In the genomic region with DNA sequence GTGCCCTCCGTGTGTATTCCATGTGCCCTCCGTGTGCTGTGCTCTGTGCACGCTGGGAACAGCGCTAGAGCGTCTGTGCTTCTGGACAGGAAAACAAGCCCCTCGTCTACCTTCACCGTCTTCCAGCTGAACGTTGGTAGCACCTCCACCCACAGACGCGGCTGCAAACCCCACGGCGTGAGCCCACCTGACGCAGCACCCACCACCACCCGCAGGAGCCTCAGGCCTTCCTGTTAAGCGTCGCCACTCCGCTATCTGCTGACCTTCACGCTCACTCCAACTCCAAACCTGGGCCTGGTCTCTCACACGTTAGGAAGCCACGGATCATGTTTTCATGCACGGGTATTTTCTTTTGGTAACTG, we compare ENCODE assay signal across 17 cellular contexts. TPM values are rescaled to one million over a fixed set of nuclear protein-coding genes. Genes with fewer than 3 reads are reported as not detected.
DNase-seq lines count a peak whose midpoint lies in the region; ATAC-seq and TF ChIP-seq lines count a peak whose summit lies in the region.
"Had no signal": no experiment of that assay in that cellular context is flagged by ENCODE, and none has a peak within 500 bp of the region (broad histone marks: within the 10 kb centered on the region; RNA-seq: fewer than 3 reads in every experiment).

No MANE protein-coding gene starts in this region.

- no peaks in the 10 kb centered on the region for H3K27me3 Mint-ChIP-seq in endodermal cell (ENCODE audit: insufficient read depth)

- no peaks in the 10 kb centered on the region for H3K36me3 Mint-ChIP-seq in endodermal cell (ENCODE audit: low read depth)
- H3K36me3 Mint-ChIP-seq: CD4-positive, alpha-beta memory T cell had no signal

- H3K4me2 ChIP-seq in BLaER1 (peak overlapping the region; percentile 97), neuronal stem cell (ENCODE audit: insufficient read depth, low read length, poor library complexity, severe bottlenecking) (no peak overlapping the region)

- H3K9me3 ChIP-seq in BLaER1 (no peaks in the 10 kb centered on the region), WERI-Rb-1 (ENCODE audit: severe bottlenecking) (peaks cover 3% of the 10 kb centered on the region), endodermal cell (ENCODE audit: control insufficient read depth, low read length) (no peaks in the 10 kb centered on the region), neuronal stem cell (replicated peaks in 1 of 2; ENCODE audit: control insufficient read depth in 2 of 2, insufficient read depth in 1 of 2, low read depth in 1 of 2, low read length in 2 of 2) (peaks cover 0 to 2% of the 10 kb centered on the region in 2 donors)

- peak overlapping the region; percentile 21 for H2BK15ac ChIP-seq in neuronal stem cell (ENCODE audit: low read length)

- H3K27ac Mint-ChIP-seq in endodermal cell: peak overlapping the region; percentile 68
- H3K27ac Mint-ChIP-seq: B cell; CD4-positive, alpha-beta memory T cell had no signal

- no peak for ATAC-seq in HG03097 (IDR thresholded peaks at IDR 0.05; ENCODE audit: low FRiP score, unreplicated experiment)
- ATAC-seq: HCT116 had no signal

- H3K23ac ChIP-seq in neuronal stem cell (ENCODE audit: low read depth, low read length, poor library complexity): peak overlapping the region; percentile 95

- no peaks in the 10 kb centered on the region for H3K9me3 Mint-ChIP-seq in endodermal cell

- H3K27ac ChIP-seq in BLaER1: no peak overlapping the region
- peak overlapping the region; percentile 87 for H3K27ac ChIP-seq in WERI-Rb-1
- no peak overlapping the region for H3K27ac ChIP-seq in endodermal cell (ENCODE audit: low read depth, low read length)
- no peak overlapping the region for H3K27ac ChIP-seq in neuronal stem cell (replicated peaks; ENCODE audit: low read length)
- H3K27ac ChIP-seq: 22Rv1 had no signal

- H3K4me1 Mint-ChIP-seq in endodermal cell: no peaks in the 10 kb centered on the region
- H3K4me1 Mint-ChIP-seq: B cell; CD4-positive, alpha-beta memory T cell had no signal

- peaks cover 91% of the 10 kb centered on the region for H3K4me1 ChIP-seq in BLaER1
- no peaks in the 10 kb centered on the region for H3K4me1 ChIP-seq in endodermal cell (ENCODE audit: control insufficient read depth, insufficient read depth, low read length)
- peaks cover 0 to 4% of the 10 kb centered on the region in 2 donors for H3K4me1 ChIP-seq in neuronal stem cell (ENCODE audit: control insufficient read depth in 2 of 2, insufficient read depth in 1 of 2, low read depth in 1 of 2, low read length in 2 of 2)

- H3K18ac ChIP-seq in neuronal stem cell (ENCODE audit: low read length): peak overlapping the region; percentile 88

- H3K27me3 ChIP-seq in BLaER1: peaks cover 49% of the 10 kb centered on the region
- H3K27me3 ChIP-seq in WERI-Rb-1 (ENCODE audit: insufficient read depth, low read depth, severe bottlenecking): no peaks in the 10 kb centered on the region
- H3K27me3 ChIP-seq in endodermal cell (ENCODE audit: control insufficient read depth, insufficient read depth, low read length, poor library complexity, severe bottlenecking): no peaks in the 10 kb centered on the region
- H3K27me3 ChIP-seq in neuronal stem cell (ENCODE audit: control insufficient read depth in 3 of 3, insufficient read depth in 3 of 3, low read depth in 1 of 3, low read length in 3 of 3): peaks cover 0 to 80% (median 0%) of the 10 kb centered on the region in 3 experiments

- no peak overlapping the region for H4K8ac ChIP-seq in neuronal stem cell (ENCODE audit: low read depth, low read length)

- H3K4me3 ChIP-seq in BLaER1: no peak overlapping the region
- H3K4me3 ChIP-seq in WERI-Rb-1 (ENCODE audit: low read depth, low read length): no peak overlapping the region
- no peak overlapping the region for H3K4me3 ChIP-seq in endodermal cell (ENCODE audit: low read length)
- peak overlapping the region in 1 of 2 donors; percentile 71 for H3K4me3 ChIP-seq in neuronal stem cell (ENCODE audit: low read length in 2 of 2)

- no peak overlapping the region for H4K91ac ChIP-seq in neuronal stem cell (ENCODE audit: low read depth, low read length, poor library complexity)

- peak overlapping the region; percentile 97 for H3K14ac ChIP-seq in neuronal stem cell (ENCODE audit: low read length)

- H3K9ac ChIP-seq in BLaER1 (no peak overlapping the region), endodermal cell (ENCODE audit: extremely low read depth, low read length, poor library complexity, severe bottlenecking) (no peak overlapping the region), neuronal stem cell (ENCODE audit: low read depth, low read length, poor library complexity) (peak overlapping the region; percentile 30)

- H2AK5ac ChIP-seq in neuronal stem cell (ENCODE audit: low read depth, low read length): no peak overlapping the region

- H2BK12ac ChIP-seq in neuronal stem cell (ENCODE audit: low read length): peak overlapping the region; percentile 92

- H3K79me1 ChIP-seq in neuronal stem cell (ENCODE audit: low read depth, low read length): no peaks in the 10 kb centered on the region

- no peak overlapping the region for H2BK120ac ChIP-seq in neuronal stem cell (ENCODE audit: low read depth, low read length)

- no peak overlapping the region for H2AFZ ChIP-seq in neuronal stem cell (ENCODE audit: low read length)

- peaks cover 6% of the 10 kb centered on the region; the same call in 1 of the 2 replicates for H4K20me1 ChIP-seq in BLaER1

- no peak overlapping the region for H3K4me3 Mint-ChIP-seq in endodermal cell
- H3K4me3 Mint-ChIP-seq: B cell; CD4-positive, alpha-beta memory T cell had no signal

- no peak for DNase-seq in WERI-Rb-1
- no peak for DNase-seq in endodermal cell
- no peak for DNase-seq in neuronal stem cell (ENCODE audit: low spot score)
- no peak for DNase-seq in activated T-cell treated with anti-CD3 and anti-CD28 coated beads for 4 hours
- DNase-seq in NCI-H69 (lab: John Stamatoyannopoulos, UW): no peak
- DNase-seq in OCI-M2 (lab: John Stamatoyannopoulos, UW; ENCODE audit: unreplicated experiment): no peak
- DNase-seq: C1 segment of cervical spinal cord; Calu3; CD4-positive, alpha-beta memory T cell; DMS153; DND-41; GOT3 had no signal

- no peak overlapping the region for H2BK5ac ChIP-seq in neuronal stem cell (ENCODE audit: low read length)

- no peak overlapping the region for H3K4ac ChIP-seq in neuronal stem cell (ENCODE audit: low read length)

- WGBS in endodermal cell (ENCODE audit: insufficient coverage in 1 of 2, insufficient read length in 1 of 2), 2 experiments: 96% methylated on average over 18 to 21 of the region's 21 CpGs
- WGBS in neuronal stem cell (ENCODE audit: extremely low coverage in 2 of 2, insufficient read length in 2 of 2, insufficient replicate concordance in 1 of 2), 2 donors: no CpG with 5 or more reads among the region's 21 CpGs

- H3K36me3 ChIP-seq in BLaER1 (no peaks in the 10 kb centered on the region), WERI-Rb-1 (peaks cover 11% of the 10 kb centered on the region), endodermal cell (ENCODE audit: control insufficient read depth, insufficient read depth, low read length) (no peaks in the 10 kb centered on the region), neuronal stem cell (replicated peaks in 1 of 2; ENCODE audit: control insufficient read depth in 2 of 2, insufficient read depth in 2 of 2, low read length in 2 of 2) (peaks cover 0 to 1% of the 10 kb centered on the region in 2 donors)

- TF ChIP-seq CTCF in WERI-Rb-1 (IDR thresholded peaks at IDR 0.05; ENCODE audit: low read depth, low read length) (no peak), endodermal cell (conservative IDR thresholded peaks at IDR 0.05) (no peak)

RNA-seq across cellular contexts. Expression of gene ENGASE, which starts 56.6 kb away (rescaled TPM):
- total RNA-seq in endodermal cell: 10 to 100 TPM; 40.8 to 42.0 TPM
- polyA plus RNA-seq in endodermal cell (2013, experiment 1 of 2): 33.7 TPM
- polyA plus RNA-seq in endodermal cell (2013, experiment 2 of 2): 27.0 TPM
- polyA plus RNA-seq in neuronal stem cell (2013, experiment 1 of 2): 17.4 TPM
- polyA plus RNA-seq in neuronal stem cell (2013, experiment 2 of 2): 18.1 TPM
